Comparison of ENCODE assay signal across 1 cellular context in the genomic region with DNA sequence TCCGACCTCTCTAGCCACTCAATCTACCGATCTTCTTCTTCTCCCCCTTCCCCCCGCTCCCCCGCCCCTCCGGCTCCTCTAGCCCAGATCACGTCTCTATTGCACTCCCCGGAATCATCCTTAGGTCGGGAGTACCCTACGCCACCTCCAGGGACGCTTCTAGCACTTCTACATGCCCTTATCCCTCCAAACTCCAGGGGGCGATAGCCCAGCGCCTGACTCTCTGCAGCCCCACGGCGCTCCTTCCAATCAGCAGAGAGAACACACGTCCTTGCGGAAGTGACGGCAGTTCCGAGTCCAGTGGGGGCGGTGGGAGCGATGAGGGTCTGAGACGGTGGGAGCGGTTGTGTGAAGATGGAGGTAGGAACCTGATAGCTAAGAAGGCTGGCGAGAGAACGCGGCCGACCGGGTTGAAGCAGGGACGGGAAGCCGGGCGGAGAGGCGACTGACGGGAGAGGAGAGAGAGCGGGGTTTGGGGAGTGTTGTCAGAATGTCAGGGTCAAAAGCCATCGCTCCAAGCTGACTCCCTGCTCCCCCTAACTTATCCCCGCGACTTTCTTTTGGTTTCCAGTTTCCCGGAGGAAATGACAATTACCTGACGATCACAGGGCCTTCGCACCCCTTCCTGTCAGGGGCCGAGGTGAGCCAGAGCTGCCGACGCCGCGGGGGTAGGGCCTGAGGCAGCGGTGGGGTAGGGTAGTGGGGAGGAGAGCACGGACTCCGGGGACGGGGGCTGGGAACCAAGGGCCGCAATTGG.
TF ChIP-seq lines count a peak whose summit lies in the region.

A gene (minus strand): TSS at position 35 of the 757 bp plus-strand sequence. CDS start 87 bp downstream, outside the sequence.
A gene (plus strand): TSS at position 271 of the 757 bp plus-strand sequence. CDS start 84 bp downstream, at position 355.

TF ChIP-seq in HepG2, 621 proteins besides CTCF, POLR2A, EP300 and RAD21 (continued from another document):
- TF ChIP-seq, protein P1, sequence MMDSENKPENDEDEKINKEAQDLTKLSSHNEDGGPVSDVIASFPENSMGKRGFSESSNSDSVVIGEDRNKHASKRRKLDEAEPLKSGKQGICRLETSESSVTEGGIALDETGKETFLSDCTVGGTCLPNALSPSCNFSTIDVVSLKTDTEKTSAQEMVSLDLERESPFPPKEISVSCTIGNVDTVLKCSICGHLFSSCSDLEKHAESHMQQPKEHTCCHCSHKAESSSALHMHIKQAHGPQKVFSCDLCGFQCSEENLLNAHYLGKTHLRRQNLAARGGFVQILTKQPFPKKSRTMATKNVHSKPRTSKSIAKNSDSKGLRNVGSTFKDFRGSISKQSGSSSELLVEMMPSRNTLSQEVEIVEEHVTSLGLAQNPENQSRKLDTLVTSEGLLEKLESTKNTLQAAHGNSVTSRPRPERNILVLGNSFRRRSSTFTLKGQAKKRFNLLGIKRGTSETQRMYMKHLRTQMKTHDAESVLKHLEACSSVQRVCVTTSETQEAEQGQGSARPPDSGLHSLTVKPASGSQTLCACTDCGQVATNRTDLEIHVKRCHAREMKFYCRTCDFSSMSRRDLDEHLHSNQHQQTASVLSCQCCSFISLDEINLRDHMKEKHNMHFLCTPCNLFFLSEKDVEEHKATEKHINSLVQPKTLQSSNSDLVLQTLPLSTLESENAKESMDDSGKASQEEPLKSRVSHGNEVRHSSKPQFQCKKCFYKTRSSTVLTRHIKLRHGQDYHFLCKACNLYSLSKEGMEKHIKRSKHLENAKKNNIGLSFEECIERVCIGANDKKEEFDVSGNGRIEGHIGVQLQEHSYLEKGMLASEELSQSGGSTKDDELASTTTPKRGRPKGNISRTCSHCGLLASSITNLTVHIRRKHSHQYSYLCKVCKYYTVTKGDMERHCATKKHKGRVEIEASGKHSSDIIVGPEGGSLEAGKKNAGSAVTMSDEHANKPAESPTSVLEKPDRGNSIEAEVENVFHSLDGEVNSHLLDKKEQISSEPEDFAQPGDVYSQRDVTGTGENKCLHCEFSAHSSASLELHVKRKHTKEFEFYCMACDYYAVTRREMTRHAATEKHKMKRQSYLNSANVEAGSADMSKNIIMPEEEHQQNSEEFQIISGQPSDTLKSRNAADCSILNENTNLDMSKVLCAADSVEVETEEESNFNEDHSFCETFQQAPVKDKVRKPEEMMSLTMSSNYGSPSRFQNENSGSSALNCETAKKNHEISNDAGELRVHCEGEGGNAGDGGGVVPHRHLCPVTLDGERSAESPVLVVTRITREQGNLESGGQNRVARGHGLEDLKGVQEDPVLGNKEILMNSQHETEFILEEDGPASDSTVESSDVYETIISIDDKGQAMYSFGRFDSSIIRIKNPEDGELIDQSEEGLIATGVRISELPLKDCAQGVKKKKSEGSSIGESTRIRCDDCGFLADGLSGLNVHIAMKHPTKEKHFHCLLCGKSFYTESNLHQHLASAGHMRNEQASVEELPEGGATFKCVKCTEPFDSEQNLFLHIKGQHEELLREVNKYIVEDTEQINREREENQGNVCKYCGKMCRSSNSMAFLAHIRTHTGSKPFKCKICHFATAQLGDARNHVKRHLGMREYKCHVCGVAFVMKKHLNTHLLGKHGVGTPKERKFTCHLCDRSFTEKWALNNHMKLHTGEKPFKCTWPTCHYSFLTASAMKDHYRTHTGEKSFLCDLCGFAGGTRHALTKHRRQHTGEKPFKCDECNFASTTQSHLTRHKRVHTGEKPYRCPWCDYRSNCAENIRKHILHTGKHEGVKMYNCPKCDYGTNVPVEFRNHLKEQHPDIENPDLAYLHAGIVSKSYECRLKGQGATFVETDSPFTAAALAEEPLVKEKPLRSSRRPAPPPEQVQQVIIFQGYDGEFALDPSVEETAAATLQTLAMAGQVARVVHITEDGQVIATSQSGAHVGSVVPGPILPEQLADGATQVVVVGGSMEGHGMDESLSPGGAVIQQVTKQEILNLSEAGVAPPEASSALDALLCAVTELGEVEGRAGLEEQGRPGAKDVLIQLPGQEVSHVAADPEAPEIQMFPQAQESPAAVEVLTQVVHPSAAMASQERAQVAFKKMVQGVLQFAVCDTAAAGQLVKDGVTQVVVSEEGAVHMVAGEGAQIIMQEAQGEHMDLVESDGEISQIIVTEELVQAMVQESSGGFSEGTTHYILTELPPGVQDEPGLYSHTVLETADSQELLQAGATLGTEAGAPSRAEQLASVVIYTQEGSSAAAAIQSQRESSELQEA (CRISPR knock-in tag; IDR thresholded peaks at IDR 0.05; ENCODE audit: not compliant biosample characterization): peak; percentile 77
- TF ChIP-seq NONO (IDR thresholded peaks at IDR 0.05): no peak
- TF ChIP-seq NONO (CRISPR knock-in tag; conservative IDR thresholded peaks at IDR 0.05): peak; percentile 99
- TF ChIP-seq, protein P2, sequence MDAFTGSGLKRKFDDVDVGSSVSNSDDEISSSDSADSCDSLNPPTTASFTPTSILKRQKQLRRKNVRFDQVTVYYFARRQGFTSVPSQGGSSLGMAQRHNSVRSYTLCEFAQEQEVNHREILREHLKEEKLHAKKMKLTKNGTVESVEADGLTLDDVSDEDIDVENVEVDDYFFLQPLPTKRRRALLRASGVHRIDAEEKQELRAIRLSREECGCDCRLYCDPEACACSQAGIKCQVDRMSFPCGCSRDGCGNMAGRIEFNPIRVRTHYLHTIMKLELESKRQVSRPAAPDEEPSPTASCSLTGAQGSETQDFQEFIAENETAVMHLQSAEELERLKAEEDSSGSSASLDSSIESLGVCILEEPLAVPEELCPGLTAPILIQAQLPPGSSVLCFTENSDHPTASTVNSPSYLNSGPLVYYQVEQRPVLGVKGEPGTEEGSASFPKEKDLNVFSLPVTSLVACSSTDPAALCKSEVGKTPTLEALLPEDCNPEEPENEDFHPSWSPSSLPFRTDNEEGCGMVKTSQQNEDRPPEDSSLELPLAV (CRISPR knock-in tag; conservative IDR thresholded peaks at IDR 0.05; ENCODE audit: low read depth): 0 out of 2 replicates have a peak, but pooled peaks have one; percentile 68
- 0 out of 2 replicates have a peak, but pooled peaks have one; percentile 42 for TF ChIP-seq ZNF12 (CRISPR knock-in tag; IDR thresholded peaks at IDR 0.05)
- TF ChIP-seq, protein P3, sequence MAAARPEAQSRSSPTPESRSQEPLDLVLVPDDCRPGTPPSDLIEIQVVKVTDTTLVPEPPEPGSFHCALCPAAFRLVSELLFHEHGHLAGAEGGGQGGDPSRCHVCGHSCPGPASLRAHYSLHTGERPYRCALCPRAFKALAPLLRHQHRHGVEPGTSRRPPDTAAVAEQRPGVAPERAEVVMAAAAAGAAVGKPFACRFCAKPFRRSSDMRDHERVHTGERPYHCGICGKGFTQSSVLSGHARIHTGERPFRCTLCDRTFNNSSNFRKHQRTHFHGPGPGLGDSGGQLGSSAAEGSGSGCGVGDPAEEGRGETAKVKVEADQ (CRISPR knock-in tag; IDR thresholded peaks at IDR 0.05; ENCODE audit: borderline replicate concordance): peak; percentile 97
- TF ChIP-seq ATF7-NPFF (CRISPR knock-in tag; IDR thresholded peaks at IDR 0.05; ENCODE audit: low read depth): peak; percentile 78
